1 cellular context compared by ENCODE assay signal in the genomic region with DNA sequence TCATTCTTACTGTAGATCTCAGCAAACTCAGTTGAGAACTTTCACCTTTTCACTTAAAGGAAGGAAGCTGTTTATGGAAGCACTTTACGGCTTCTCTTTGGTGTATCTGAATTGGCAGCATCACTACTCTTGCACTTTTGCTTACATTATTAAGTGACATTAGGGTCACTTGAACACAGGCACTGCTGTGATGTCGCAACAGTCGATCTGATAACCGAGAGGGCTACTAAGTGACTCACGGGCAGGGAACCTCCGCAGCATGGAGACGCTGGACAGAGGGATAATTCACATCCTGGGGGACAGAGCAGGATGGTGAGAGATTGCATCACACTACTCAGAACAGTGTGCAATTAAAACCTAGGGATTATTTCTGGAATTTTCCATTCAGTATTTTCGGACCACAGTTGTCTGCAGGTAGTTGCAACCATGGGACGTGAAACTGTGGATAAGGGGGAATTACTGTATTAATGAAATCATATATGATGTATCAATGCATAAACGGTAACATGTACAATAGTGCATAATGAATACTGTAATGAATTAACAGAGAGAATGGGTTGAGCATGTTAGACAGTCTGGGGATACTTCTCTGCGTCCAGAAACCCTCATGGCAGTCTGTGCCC.
TF ChIP-seq lines count a peak whose summit lies in the region.

No MANE protein-coding gene starts in this region.

TF ChIP-seq in GM12878, 131 proteins besides CTCF, POLR2A, EP300 and RAD21:
- TF ChIP-seq CHD1 (IDR thresholded peaks at IDR 0.05; ENCODE audit: low read depth, low read length) (no peak), HDGF (IDR thresholded peaks at IDR 0.05) (no peak), GABPA (IDR thresholded peaks at IDR 0.05; ENCODE audit: low read depth) (no peak), MTA3 (IDR thresholded peaks at IDR 0.05; ENCODE audit: borderline replicate concordance, low read length) (no peak), BRCA1 (IDR thresholded peaks at IDR 0.05; ENCODE audit: low read depth, low read length) (no peak), JUNB (IDR thresholded peaks at IDR 0.05) (no peak), HCFC1 (IDR thresholded peaks at IDR 0.05; ENCODE audit: low read length) (no peak), BMI1 (IDR thresholded peaks at IDR 0.05; ENCODE audit: borderline replicate concordance) (no peak), WRNIP1 (IDR thresholded peaks at IDR 0.05; ENCODE audit: borderline replicate concordance, low read depth, low read length) (no peak), RBBP5 (conservative IDR thresholded peaks at IDR 0.05) (no peak), ASH2L (IDR thresholded peaks at IDR 0.05; ENCODE audit: borderline replicate concordance, low read depth) (no peak), MYB (IDR thresholded peaks at IDR 0.05; ENCODE audit: borderline replicate concordance, low read depth, low read length) (no peak), ZNF24 (IDR thresholded peaks at IDR 0.05) (no peak), POU2F2 (IDR thresholded peaks at IDR 0.05; ENCODE audit: borderline replicate concordance, low read depth, low read length) (no peak)
